12 cellular contexts compared by ENCODE assay signal in genomic region chr11:105080358-105080757, GRCh38. TPM values are rescaled to one million over a fixed set of nuclear protein-coding genes. Genes with fewer than 3 reads are reported as not detected.
"Had no signal": no experiment of that assay in that cellular context is flagged by ENCODE, and none has a peak within 500 bp of the region (broad histone marks: within the 10 kb centered on the region; RNA-seq: fewer than 3 reads in every experiment).

No MANE protein-coding gene starts in this region.

RNA-seq across cellular contexts. Expression of gene CARD16, which starts 35.2 kb away (rescaled TPM):
- total RNA-seq: cardiac muscle cell had no signal
- polyA plus RNA-seq: cardiac muscle cell had no signal

RNA-seq across cellular contexts. Expression of gene CASP1, which starts 45.4 kb away (rescaled TPM):
- total RNA-seq: cardiac muscle cell had no signal

RNA-seq across cellular contexts. Expression of gene CASP5, which starts 57.4 kb away (rescaled TPM):
- total RNA-seq: activated CD4-positive, alpha-beta T cell treated with anti-CD3 and anti-CD28 coated beads for 36 hours; activated CD8-positive, alpha-beta T cell treated with anti-CD3 and anti-CD28 coated beads for 36 hours; activated T-cell treated with anti-CD3 and anti-CD28 coated beads, Interleukin-2, amount 50 U/mL, for 4 hours; cardiac muscle cell; esophagus mucosa; gastrocnemius medialis; naive thymus-derived CD8-positive, alpha-beta T cell; suprapubic skin had no signal
- polyA plus RNA-seq: cardiac muscle cell; naive thymus-derived CD8-positive, alpha-beta T cell had no signal

RNA-seq across cellular contexts. Expression of gene CARD18, which starts 59.2 kb away (rescaled TPM):
- total RNA-seq: activated CD4-positive, alpha-beta T cell treated with anti-CD3 and anti-CD28 coated beads for 36 hours; activated CD8-positive, alpha-beta T cell treated with anti-CD3 and anti-CD28 coated beads for 36 hours; activated T-cell treated with anti-CD3 and anti-CD28 coated beads, Interleukin-2, amount 50 U/mL, for 4 hours; adrenal gland; cardiac muscle cell; gastrocnemius medialis; lower lobe of right lung; mononuclear cell; naive thymus-derived CD8-positive, alpha-beta T cell; posterior vena cava had no signal
- polyA plus RNA-seq: adrenal gland; naive thymus-derived CD8-positive, alpha-beta T cell had no signal
